In the genomic region with DNA sequence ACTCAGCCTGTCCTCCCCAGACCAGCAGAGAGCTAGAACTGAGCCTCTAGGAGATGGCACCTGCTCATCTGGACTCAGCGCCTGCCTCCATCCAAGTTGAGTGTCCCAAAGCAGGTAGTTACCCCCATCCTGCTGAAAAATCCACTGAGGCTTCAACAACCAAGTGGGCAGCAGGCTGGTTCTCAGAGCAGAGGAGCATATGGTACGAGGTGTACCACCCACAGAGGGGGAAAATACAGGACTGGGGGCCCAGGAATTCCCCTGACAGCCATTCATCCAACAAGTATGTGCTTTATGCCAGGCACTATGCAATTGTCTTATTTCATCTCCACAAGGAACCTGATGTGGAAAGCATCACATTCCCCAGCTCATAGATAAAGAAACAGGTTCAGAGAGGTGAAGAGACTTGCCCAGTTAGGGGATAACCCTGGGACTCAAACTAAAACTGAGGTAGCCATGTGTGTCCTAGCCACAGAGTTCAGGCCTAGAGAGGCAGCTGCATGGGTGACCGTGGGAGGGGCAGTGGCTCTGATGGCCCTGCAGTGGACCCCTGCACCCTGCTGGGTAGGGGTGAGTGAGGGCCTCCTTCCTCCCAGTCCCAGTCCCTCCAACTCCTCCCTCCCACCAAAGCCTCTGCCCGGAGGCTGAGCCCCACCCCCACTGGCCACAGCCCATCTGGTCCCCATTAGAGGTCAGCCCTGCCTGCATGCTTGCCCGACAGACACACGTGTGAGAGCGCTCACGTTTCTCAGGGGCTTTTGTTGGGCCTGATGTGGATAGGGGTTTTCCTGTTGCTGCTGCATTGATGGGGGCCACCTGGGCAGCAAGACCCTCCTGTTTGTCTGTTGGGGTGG, we compare ENCODE assay signal across 9 cellular contexts. TPM values are rescaled to one million over a fixed set of nuclear protein-coding genes. Genes with fewer than 3 reads are reported as not detected.
A peak's percentile ranks its signal among the peaks of the same experiment; 100 is the strongest.
DNase-seq lines count a peak whose midpoint lies in the region; ATAC-seq and TF ChIP-seq lines count a peak whose summit lies in the region.
"Had no signal": no experiment of that assay in that cellular context is flagged by ENCODE, and none has a peak within 500 bp of the region (broad histone marks: within the 10 kb centered on the region; RNA-seq: fewer than 3 reads in every experiment).

No MANE protein-coding gene starts in this region.

- H3K9me3 Mint-ChIP-seq in mesothelial cell of epicardium = no peaks in the 10 kb centered on the region

- H3K36me3 Mint-ChIP-seq in mesothelial cell of epicardium = peaks cover 22% of the 10 kb centered on the region

- peak; percentile 68 for DNase-seq in GM12865 (ENCODE audit: low read depth)
- peak; percentile 94 for DNase-seq in NCI-H226
- DNase-seq in mesothelial cell of epicardium (ENCODE audit: low spot score in 2 of 2, unreplicated experiment in 2 of 2) = peak in 1 of 2 experiments; percentile 55
- no peak for DNase-seq in NCI-H526 treated with DMSO at 0.1 percent for 48 hours (lab: John Stamatoyannopoulos, UW)
- no peak for DNase-seq in HuH-7 (ENCODE audit: low spot score)
- DNase-seq in hepatic stellate cell (ENCODE audit: low spot score) = no peak
- no peak for DNase-seq in DMS 273 (lab: John Stamatoyannopoulos, UW; ENCODE audit: unreplicated experiment)

- H3K27me3 Mint-ChIP-seq in mesothelial cell of epicardium (ENCODE audit: low read depth) = no peaks in the 10 kb centered on the region

- no peak for TF ChIP-seq CTCF in GM12865 (IDR thresholded peaks at IDR 0.05; ENCODE audit: insufficient read depth, low read depth, low read length, missing control alignments)
- TF ChIP-seq CTCF in mesothelial cell of epicardium (IDR thresholded peaks at IDR 0.05; ENCODE audit: unreplicated experiment) = no peak

- H3K4me3 ChIP-seq in GM12865 (ENCODE audit: low read depth, low read length) = no peak overlapping the region

- peaks cover 36% of the 10 kb centered on the region for H3K4me1 Mint-ChIP-seq in mesothelial cell of epicardium

- ATAC-seq in GM21723 (IDR thresholded peaks at IDR 0.05; ENCODE audit: unreplicated experiment) = peak; percentile 81
- ATAC-seq: foreskin keratinocyte had no signal

- no peak overlapping the region for H3K4me3 Mint-ChIP-seq in mesothelial cell of epicardium

- H3K27ac Mint-ChIP-seq in mesothelial cell of epicardium = peak overlapping the region; percentile 66

RNA-seq across cellular contexts. Expression of gene PDLIM4, which starts 11.4 kb away (rescaled TPM):
- total RNA-seq in mesothelial cell of epicardium = 48.8 to 50.7 TPM (median 50.1 TPM) in 3 replicates

RNA-seq across cellular contexts. Expression of gene SLC22A4, which starts 25.3 kb away (rescaled TPM):
- total RNA-seq in mesothelial cell of epicardium = 2.1 to 2.4 TPM (median 2.2 TPM) in 3 replicates

RNA-seq across cellular contexts. Expression of gene P4HA2, which starts 41.3 kb away (rescaled TPM):
- total RNA-seq in mesothelial cell of epicardium = 66.3 to 68.7 TPM (median 66.9 TPM) in 3 replicates

Comparison
In these comparisons a context has a peak if more than half of its experiments do, and no peak if none do; other contexts are left out.
1. DNase-seq: peak in GM12865 (single experiment) and NCI-H226 (single experiment); none in NCI-H526 treated with DMSO at 0.1 percent for 48 hours (single experiment), HuH-7 (single experiment), hepatic stellate cell (single experiment) and DMS 273 (single experiment).